11 cellular contexts compared by ENCODE assay signal in genomic region chr5:17269201-17269600, GRCh38. TPM values are rescaled to one million over a fixed set of nuclear protein-coding genes. Genes with fewer than 3 reads are reported as not detected.
DNase-seq lines count a peak whose midpoint lies in the region; ATAC-seq and TF ChIP-seq lines count a peak whose summit lies in the region.
"Had no signal": no experiment of that assay in that cellular context is flagged by ENCODE, and none has a peak within 500 bp of the region (broad histone marks: within the 10 kb centered on the region; RNA-seq: fewer than 3 reads in every experiment).

No MANE protein-coding gene starts in this region.

- no peaks in the 10 kb centered on the region for H3K27me3 Mint-ChIP-seq in effector memory CD8-positive, alpha-beta T cell
- H3K27me3 Mint-ChIP-seq in activated CD4-positive, alpha-beta memory T cell treated with anti-CD3 and anti-CD28 coated beads, Interleukin-2, amount 10 ng/mL, durations not matched to agents 7 days and 5 days = no peaks in the 10 kb centered on the region
- H3K27me3 Mint-ChIP-seq: brain had no signal

- intact Hi-C loops in Right ventricle myocardium superior (cut with DNase I) = no loop called here

- H3K36me3 ChIP-seq in OCI-LY1 (ENCODE audit: insufficient read depth, low read length) = peaks cover 22% of the 10 kb centered on the region
- H3K36me3 ChIP-seq: esophagus muscularis mucosa had no signal

- no peak for TF ChIP-seq CTCF in OCI-LY1 (IDR thresholded peaks at IDR 0.05; ENCODE audit: low read length)

- no peaks in the 10 kb centered on the region for H3K9me3 ChIP-seq in OCI-LY1 (ENCODE audit: low read length)
- H3K9me3 ChIP-seq: esophagus muscularis mucosa had no signal

- no peak for DNase-seq in effector memory CD8-positive, alpha-beta T cell
- DNase-seq in SKM-1 (lab: John Stamatoyannopoulos, UW; ENCODE audit: unreplicated experiment) (no peak), Right ventricle myocardium superior (no peak)
- no peak for DNase-seq in activated CD4-positive, alpha-beta memory T cell treated with anti-CD3 and anti-CD28 coated beads, Interleukin-2, amount 10 ng/mL, durations not matched to agents 7 days and 5 days
- DNase-seq: NCI-H1694 treated with DMSO at 0.1 percent for 48 hours had no signal

- H3K9me3 Mint-ChIP-seq in effector memory CD8-positive, alpha-beta T cell = peaks cover 0 to 2% of the 10 kb centered on the region in 2 donors
- no peaks in the 10 kb centered on the region for H3K9me3 Mint-ChIP-seq in activated CD4-positive, alpha-beta memory T cell treated with anti-CD3 and anti-CD28 coated beads, Interleukin-2, amount 10 ng/mL, durations not matched to agents 7 days and 5 days

- H3K4me3 Mint-ChIP-seq in effector memory CD8-positive, alpha-beta T cell = no peak overlapping the region
- H3K4me3 Mint-ChIP-seq in activated CD4-positive, alpha-beta memory T cell treated with anti-CD3 and anti-CD28 coated beads, Interleukin-2, amount 10 ng/mL, durations not matched to agents 7 days and 5 days = no peak overlapping the region
- H3K4me3 Mint-ChIP-seq: brain had no signal

- H3K27ac Mint-ChIP-seq in effector memory CD8-positive, alpha-beta T cell = no peak overlapping the region
- H3K27ac Mint-ChIP-seq in activated CD4-positive, alpha-beta memory T cell treated with anti-CD3 and anti-CD28 coated beads, Interleukin-2, amount 10 ng/mL, durations not matched to agents 7 days and 5 days = no peak overlapping the region

- no peaks in the 10 kb centered on the region for H3K27me3 ChIP-seq in OCI-LY1 (ENCODE audit: insufficient read depth, low read length)
- H3K27me3 ChIP-seq: esophagus muscularis mucosa had no signal

- CTCF ChIA-PET in activated CD4-positive, alpha-beta memory T cell treated with anti-CD3 and anti-CD28 coated beads, Interleukin-2, amount 10 ng/mL, durations not matched to agents 7 days and 5 days (lab: Charles Lee) = no interaction called here

- peaks cover 97% of the 10 kb centered on the region for H3K4me1 ChIP-seq in OCI-LY1 (ENCODE audit: insufficient read depth, low read length, severe bottlenecking)
- H3K4me1 ChIP-seq: esophagus muscularis mucosa had no signal

- no peaks in the 10 kb centered on the region for H3K36me3 Mint-ChIP-seq in effector memory CD8-positive, alpha-beta T cell (ENCODE audit: insufficient read depth)
- H3K36me3 Mint-ChIP-seq in activated CD4-positive, alpha-beta memory T cell treated with anti-CD3 and anti-CD28 coated beads, Interleukin-2, amount 10 ng/mL, durations not matched to agents 7 days and 5 days (ENCODE audit: low read depth) = no peaks in the 10 kb centered on the region

- no peaks in the 10 kb centered on the region for H4K20me1 ChIP-seq in OCI-LY1 (ENCODE audit: insufficient read depth, low read length)

- H3F3A ChIP-seq in OCI-LY1 (ENCODE audit: insufficient read depth, low read length) = no peaks in the 10 kb centered on the region

- no peaks in the 10 kb centered on the region for H3K9me2 ChIP-seq in OCI-LY1 (ENCODE audit: low read depth, low read length)

- ATAC-seq in GM18499 (IDR thresholded peaks at IDR 0.05; ENCODE audit: insufficient read depth, unreplicated experiment) (peak; percentile 38), GM21390 (IDR thresholded peaks at IDR 0.05; ENCODE audit: unreplicated experiment) (peak; percentile 71), HG03025 (IDR thresholded peaks at IDR 0.05; ENCODE audit: low FRiP score, unreplicated experiment) (peak; percentile 59), Right ventricle myocardium superior (ENCODE audit: poor library complexity) (no peak)
- ATAC-seq in effector memory CD8-positive, alpha-beta T cell (replicated peaks) = no peak

- peak overlapping the region; percentile 98 for H3K27ac ChIP-seq in OCI-LY1 (ENCODE audit: low read depth, low read length, poor library complexity, severe bottlenecking)
- H3K27ac ChIP-seq: esophagus muscularis mucosa had no signal

- no peaks in the 10 kb centered on the region for H3K4me1 Mint-ChIP-seq in effector memory CD8-positive, alpha-beta T cell (ENCODE audit: low read depth in 2 of 2)
- no peaks in the 10 kb centered on the region for H3K4me1 Mint-ChIP-seq in activated CD4-positive, alpha-beta memory T cell treated with anti-CD3 and anti-CD28 coated beads, Interleukin-2, amount 10 ng/mL, durations not matched to agents 7 days and 5 days

- POLR2A ChIA-PET in activated CD4-positive, alpha-beta memory T cell treated with anti-CD3 and anti-CD28 coated beads, Interleukin-2, amount 10 ng/mL, durations not matched to agents 7 days and 5 days (lab: Charles Lee) = no interaction called here

- H3K4me2 ChIP-seq in OCI-LY1 (ENCODE audit: low read length) = peak overlapping the region; percentile 50

- H2AFZ ChIP-seq in OCI-LY1 (ENCODE audit: low read length) = no peak overlapping the region

- H3K79me2 ChIP-seq in OCI-LY1 (ENCODE audit: insufficient read depth, low read length) = peaks cover 81% of the 10 kb centered on the region

- peak overlapping the region; percentile 53; the same call in 1 of the 2 replicates for H3K9ac ChIP-seq in OCI-LY1 (ENCODE audit: low read length)

- peak overlapping the region; percentile 24 for H3K4me3 ChIP-seq in OCI-LY1 (ENCODE audit: low read depth, low read length, poor library complexity, severe bottlenecking)
- H3K4me3 ChIP-seq: esophagus muscularis mucosa had no signal

RNA-seq across cellular contexts. Expression of gene BASP1, which starts 51.8 kb away (rescaled TPM):
- total RNA-seq in Right ventricle myocardium superior = 3.4 TPM
- not detected for total RNA-seq in activated CD4-positive, alpha-beta memory T cell treated with anti-CD3 and anti-CD28 coated beads, Interleukin-2, amount 10 ng/mL, durations not matched to agents 7 days and 5 days

Comparison
In these comparisons a context has a peak if more than half of its experiments do, and no peak if none do; other contexts are left out.
1. ATAC-seq: peak in GM18499 (single experiment), GM21390 (single experiment) and HG03025 (single experiment); none in effector memory CD8-positive, alpha-beta T cell (single experiment) and Right ventricle myocardium superior (single experiment).